In the genomic region with DNA sequence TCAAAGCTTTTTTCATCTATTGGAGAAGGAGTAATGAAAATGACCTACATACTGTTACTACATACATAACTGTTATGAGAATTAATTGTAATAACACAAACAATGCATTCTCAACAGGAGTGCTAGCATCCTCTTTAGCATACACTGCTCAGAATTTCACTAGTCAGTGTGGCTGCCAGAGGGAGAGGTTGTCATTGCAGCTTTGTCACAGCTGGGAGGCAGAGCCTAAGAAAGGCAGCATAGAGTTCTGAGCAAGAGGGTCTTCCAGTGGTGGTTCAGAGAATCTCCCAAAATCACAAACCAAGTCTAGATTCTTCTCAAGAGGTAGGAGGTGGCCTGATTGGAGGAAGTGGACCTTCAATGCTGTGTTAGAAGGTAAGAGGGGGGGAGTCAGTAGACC, we compare ENCODE assay signal across 30 cellular contexts.
"Had no signal": no experiment of that assay in that cellular context is flagged by ENCODE, and none has a peak within 500 bp of the region (broad histone marks: within the 10 kb centered on the region; RNA-seq: fewer than 3 reads in every experiment).

No MANE protein-coding gene starts in this region.

- H3K4me3 ChIP-seq: colonic mucosa, esophagus muscularis mucosa, heart right ventricle, lung, ovary, psoas muscle, sigmoid colon, testis, tibial nerve, upper lobe of left lung had no signal

- ATAC-seq: heart right ventricle; naive thymus-derived CD4-positive, alpha-beta T cell; psoas muscle; right cardiac atrium; stimulated activated effector memory CD8-positive, alpha-beta T cell treated with anti-CD3 and anti-CD28 coated beads, Interleukin-12 subunit alpha, Interleukin-12 subunit beta, amount 100 ng/mL, for 72 hours; stimulated activated naive CD8-positive, alpha-beta T cell treated with anti-CD3 and anti-CD28 coated beads, Interleukin-15, Interleukin-2, amounts not matched to agents 100 U/mL and 50 U/mL, for 24 hours had no signal

- H3K27me3 ChIP-seq: colonic mucosa, esophagus muscularis mucosa, ovary, sigmoid colon, testis, tibial nerve, upper lobe of left lung had no signal

- H3K4me3 Mint-ChIP-seq: dendritic cell treated with granulocyte-macrophage colony-stimulating factor and Interleukin-4, amounts not matched to agents 40 ng/mL and 50 ng/mL, for 4 days; immature natural killer cell; naive thymus-derived CD4-positive, alpha-beta T cell; nephron; stimulated activated effector memory CD8-positive, alpha-beta T cell treated with anti-CD3 and anti-CD28 coated beads, Interleukin-12 subunit alpha, Interleukin-12 subunit beta, amount 100 ng/mL, for 72 hours had no signal

- H3K27ac Mint-ChIP-seq: dendritic cell treated with granulocyte-macrophage colony-stimulating factor and Interleukin-4, amounts not matched to agents 40 ng/mL and 50 ng/mL, for 4 days; immature natural killer cell; naive thymus-derived CD4-positive, alpha-beta T cell; nephron; stimulated activated effector memory CD8-positive, alpha-beta T cell treated with anti-CD3 and anti-CD28 coated beads, Interleukin-12 subunit alpha, Interleukin-12 subunit beta, amount 100 ng/mL, for 72 hours had no signal

- DNase-seq: colonic mucosa; effector CD8-positive, alpha-beta T cell; foreskin melanocyte; glutamatergic neuron; heart right ventricle; hippocampal formation; immature natural killer cell; islet precursor cell; kidney glomerular epithelial cell; mesenchymal stem cell; midbrain; naive thymus-derived CD4-positive, alpha-beta T cell; occipital lobe; ovary; posterior cingulate gyrus; psoas muscle; right cardiac atrium; sigmoid colon; stimulated activated CD4-positive, alpha-beta T cell treated with anti-CD3 and anti-CD28 coated beads, Interleukin-2, amount 100 ng/mL, for 24 hours; stimulated activated CD4-positive, alpha-beta T cell treated with anti-CD3 and anti-CD28 coated beads, Interleukin-4, amount 100 ng/mL, for 24 hours; stimulated activated naive CD8-positive, alpha-beta T cell treated with anti-CD3 and anti-CD28 coated beads, Interleukin-15, Interleukin-2, amounts not matched to agents 100 U/mL and 50 U/mL, for 24 hours; substantia nigra; testis; upper lobe of left lung had no signal

- H3K9me3 ChIP-seq: colonic mucosa, esophagus muscularis mucosa, heart right ventricle, ovary, psoas muscle, sigmoid colon, testis, tibial nerve, upper lobe of left lung had no signal

- H3K27me3 Mint-ChIP-seq: dendritic cell treated with granulocyte-macrophage colony-stimulating factor and Interleukin-4, amounts not matched to agents 40 ng/mL and 50 ng/mL, for 4 days; naive thymus-derived CD4-positive, alpha-beta T cell had no signal

- H3K4me1 ChIP-seq: colonic mucosa, esophagus muscularis mucosa, heart right ventricle, psoas muscle, sigmoid colon, tibial nerve, upper lobe of left lung had no signal

- H3K4me1 Mint-ChIP-seq: immature natural killer cell; naive thymus-derived CD4-positive, alpha-beta T cell; stimulated activated effector memory CD8-positive, alpha-beta T cell treated with anti-CD3 and anti-CD28 coated beads, Interleukin-12 subunit alpha, Interleukin-12 subunit beta, amount 100 ng/mL, for 72 hours had no signal

- H3K36me3 ChIP-seq: colonic mucosa, esophagus muscularis mucosa, heart right ventricle, ovary, sigmoid colon, tibial nerve, upper lobe of left lung had no signal

- H3K9me3 Mint-ChIP-seq: nephron had no signal

- H3K27ac ChIP-seq: colonic mucosa, esophagus muscularis mucosa, heart right ventricle, ovary, psoas muscle, sigmoid colon, testis, tibial nerve, upper lobe of left lung had no signal

- H3K36me3 Mint-ChIP-seq: immature natural killer cell; naive thymus-derived CD4-positive, alpha-beta T cell; stimulated activated effector memory CD8-positive, alpha-beta T cell treated with anti-CD3 and anti-CD28 coated beads, Interleukin-12 subunit alpha, Interleukin-12 subunit beta, amount 100 ng/mL, for 72 hours had no signal
